33 cellular contexts compared by ENCODE assay signal in the genomic region with DNA sequence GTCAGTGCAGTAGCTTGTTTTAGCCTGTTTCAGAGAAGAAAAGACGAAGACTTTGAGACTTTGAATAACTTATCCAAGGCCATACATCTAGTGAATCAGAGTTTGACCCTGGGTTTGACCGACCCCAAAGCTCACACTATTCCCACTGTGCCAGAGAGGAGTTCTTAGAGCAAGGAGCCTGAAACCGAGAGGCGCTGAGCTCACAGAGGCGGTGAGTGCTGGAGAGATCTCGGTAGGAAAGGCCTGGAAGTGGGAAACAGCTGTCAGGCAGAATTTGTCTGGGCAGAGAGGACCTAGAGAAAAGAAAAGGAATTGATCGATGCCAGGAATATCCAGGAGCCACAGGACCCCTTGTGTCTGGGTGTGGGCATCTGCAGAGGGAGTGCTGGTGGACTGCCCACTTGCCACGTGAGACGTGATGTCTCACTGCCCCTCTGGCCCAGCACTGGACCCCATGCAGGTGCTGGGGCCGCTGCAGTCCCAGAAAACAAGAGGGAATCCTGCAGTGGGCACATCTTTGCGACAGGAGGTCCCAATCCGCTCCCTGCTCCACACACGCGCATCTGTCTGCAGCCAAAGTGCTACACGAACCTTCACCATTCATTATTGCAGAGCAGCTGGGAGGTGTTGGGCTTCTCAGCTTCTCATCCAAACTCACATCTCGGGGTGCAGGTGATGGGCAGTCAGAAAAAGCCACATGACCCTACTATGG. TPM values are rescaled to one million over a fixed set of nuclear protein-coding genes. Genes with fewer than 3 reads are reported as not detected.
DNase-seq lines count a peak whose midpoint lies in the region; FAIRE-seq and TF ChIP-seq lines count a peak whose summit lies in the region.
"Had no signal": no experiment of that assay in that cellular context is flagged by ENCODE, and none has a peak within 500 bp of the region (broad histone marks: within the 10 kb centered on the region; RNA-seq: fewer than 3 reads in every experiment).

No MANE protein-coding gene starts in this region.

- no peaks in the 10 kb centered on the region for H3K27me3 Mint-ChIP-seq in activated T-cell treated with anti-CD3 and anti-CD28 coated beads, Interleukin-2, amount 50 U/mL, for 24 hours
- peaks cover 3% of the 10 kb centered on the region for H3K27me3 Mint-ChIP-seq in nephron (ENCODE audit: low read depth)
- H3K27me3 Mint-ChIP-seq: T-helper 17 cell had no signal

- H3K27ac ChIP-seq in coronary artery: peak overlapping the region in 1 of 2 donors; percentile 35
- H3K27ac ChIP-seq in tibial artery: peak overlapping the region; percentile 69
- H3K27ac ChIP-seq in testis: no peak overlapping the region
- H3K27ac ChIP-seq: adrenal gland, neutrophil, thyroid gland had no signal

- H3K27me3 ChIP-seq in tibial artery: no peaks in the 10 kb centered on the region
- H3K27me3 ChIP-seq in testis: no peaks in the 10 kb centered on the region
- H3K27me3 ChIP-seq: adrenal gland, neutrophil, thyroid gland had no signal

- H3K36me3 ChIP-seq in tibial artery: no peaks in the 10 kb centered on the region
- no peaks in the 10 kb centered on the region for H3K36me3 ChIP-seq in testis (ENCODE audit: low read depth, missing control alignments)
- H3K36me3 ChIP-seq: adrenal gland, neutrophil, thyroid gland had no signal

- 90 to 98% methylated on average over 16 of the region's 16 CpGs for WGBS in testis, 2 donors

- H3K9me3 Mint-ChIP-seq in activated T-cell treated with anti-CD3 and anti-CD28 coated beads, Interleukin-2, amount 50 U/mL, for 24 hours: no peaks in the 10 kb centered on the region
- peaks cover 4% of the 10 kb centered on the region for H3K9me3 Mint-ChIP-seq in nephron
- H3K9me3 Mint-ChIP-seq: stimulated activated memory B cell treated with anti-CD40 and anti-IgM and Interleukin-4, amounts not matched to agents 10 μg/mL and 1 μg/mL and 100 μg/mL, for 72 hours had no signal

- FAIRE-seq in H54 (lab: Jason Lieb, UNC): no peak
- FAIRE-seq: A204.1, colon, islet of Langerhans had no signal

- TF ChIP-seq POLR2A in testis (IDR thresholded peaks at IDR 0.05) (no peak), H54 (IDR thresholded peaks at IDR 0.05; ENCODE audit: low read depth, low read length) (no peak)

- no peak overlapping the region for H3K4me3 ChIP-seq in coronary artery
- no peak overlapping the region for H3K4me3 ChIP-seq in tibial artery
- H3K4me3 ChIP-seq in testis: no peak overlapping the region
- H3K4me3 ChIP-seq: adrenal gland, GM23338, thyroid gland had no signal

- TF ChIP-seq CTCF in coronary artery (IDR thresholded peaks at IDR 0.05): no peak
- TF ChIP-seq CTCF in nephron (IDR thresholded peaks at IDR 0.05; ENCODE audit: unreplicated experiment in 3 of 3): no peak
- TF ChIP-seq CTCF in tibial artery (IDR thresholded peaks at IDR 0.05): no peak
- no peak for TF ChIP-seq CTCF in testis (IDR thresholded peaks at IDR 0.05)

- no peaks in the 10 kb centered on the region for H3K9me3 ChIP-seq in tibial artery
- H3K9me3 ChIP-seq in testis: no peaks in the 10 kb centered on the region
- H3K9me3 ChIP-seq: adrenal gland, neutrophil, SK-N-SH, thyroid gland had no signal

- no peaks in the 10 kb centered on the region for H3K36me3 Mint-ChIP-seq in activated T-cell treated with anti-CD3 and anti-CD28 coated beads, Interleukin-2, amount 50 U/mL, for 24 hours (ENCODE audit: low read depth)
- no peaks in the 10 kb centered on the region for H3K36me3 Mint-ChIP-seq in nephron (ENCODE audit: low read depth)
- H3K36me3 Mint-ChIP-seq: stimulated activated memory B cell treated with anti-CD40 and anti-IgM and Interleukin-4, amounts not matched to agents 10 μg/mL and 1 μg/mL and 100 μg/mL, for 72 hours had no signal

- DNase-seq in activated T-cell treated with anti-CD3 and anti-CD28 coated beads, Interleukin-2, amount 50 U/mL, for 24 hours: peak; percentile 19
- DNase-seq in activated T-cell treated with anti-CD3 and anti-CD28 coated beads for 4 hours: no peak
- peak; percentile 52 for DNase-seq in coronary artery (ENCODE audit: low spot score)
- DNase-seq in tibial artery: peak; percentile 14 to 57
- no peak for DNase-seq in testis
- DNase-seq in H54 (ENCODE audit: insufficient read length, low spot score): no peak
- no peak for DNase-seq in stimulated activated CD4-positive, alpha-beta T cell treated with anti-CD3 and anti-CD28 coated beads, Interleukin-15, amount 100 ng/mL, for 24 hours
- DNase-seq: activated CD4-positive, alpha-beta T cell treated with anti-CD3 and anti-CD28 coated beads, Interleukin-2, amount 50 U/mL, for 1 hour; activated gamma-delta T cell; adrenal gland; AML-193; DMS79; effector memory CD4-positive, alpha-beta T cell; GF-D8; KG1; MM.1S; NCI-H1417; NCI-H2107; NCI-H446; SK-N-SH; stimulated activated CD4-positive, alpha-beta T cell treated with anti-CD3 and anti-CD28 coated beads, Interleukin-4, amount 100 ng/mL, for 1 hour; T-helper 17 cell had no signal

- intact Hi-C loops in tibial artery (cut with DNase I; ENCODE audit: low total_unique reads): loop anchor here (5.0 kb wide), 1 partner anchor 84 kb away; no protein-coding TSS in a partner anchor
- intact Hi-C loops in testis (cut with DNase I; ENCODE audit: low total_unique reads): no loop called here

- no peak overlapping the region for H3K27ac Mint-ChIP-seq in activated T-cell treated with anti-CD3 and anti-CD28 coated beads, Interleukin-2, amount 50 U/mL, for 24 hours
- peak overlapping the region in 2 of 3 experiments; percentile 56 to 71 for H3K27ac Mint-ChIP-seq in nephron
- H3K27ac Mint-ChIP-seq: GM23338; stimulated activated memory B cell treated with anti-CD40 and anti-IgM and Interleukin-4, amounts not matched to agents 10 μg/mL and 1 μg/mL and 100 μg/mL, for 72 hours; T-helper 17 cell had no signal

- H3K4me3 Mint-ChIP-seq in activated T-cell treated with anti-CD3 and anti-CD28 coated beads, Interleukin-2, amount 50 U/mL, for 24 hours: no peak overlapping the region
- no peak overlapping the region for H3K4me3 Mint-ChIP-seq in nephron
- H3K4me3 Mint-ChIP-seq: GM23338; stimulated activated memory B cell treated with anti-CD40 and anti-IgM and Interleukin-4, amounts not matched to agents 10 μg/mL and 1 μg/mL and 100 μg/mL, for 72 hours; T-helper 17 cell had no signal

- peaks cover 0 to 74% (median 49%) of the 10 kb centered on the region in 4 donors for H3K4me1 ChIP-seq in tibial artery
- peaks cover 8% of the 10 kb centered on the region for H3K4me1 ChIP-seq in testis
- H3K4me1 ChIP-seq: adrenal gland had no signal

- no peaks in the 10 kb centered on the region for H3K4me1 Mint-ChIP-seq in activated T-cell treated with anti-CD3 and anti-CD28 coated beads, Interleukin-2, amount 50 U/mL, for 24 hours (ENCODE audit: low read depth)
- peaks cover 64% of the 10 kb centered on the region for H3K4me1 Mint-ChIP-seq in nephron
- H3K4me1 Mint-ChIP-seq: stimulated activated memory B cell treated with anti-CD40 and anti-IgM and Interleukin-4, amounts not matched to agents 10 μg/mL and 1 μg/mL and 100 μg/mL, for 72 hours had no signal

RNA-seq across cellular contexts. Expression of a gene that starts 6.2 kb away (rescaled TPM):
- under 1 TPM; 0.19 to 0.63 TPM for total RNA-seq in testis
- 1.5 TPM for polyA plus RNA-seq in testis (ENCODE audit: insufficient read depth, low read depth, low replicate concordance)
- total RNA-seq: adrenal gland, GM23338, HT1080, lung microvascular endothelial cell, renal cortical epithelial cell, T-helper 17 cell had no signal
- polyA plus RNA-seq: GM23338, SK-N-SH had no signal

RNA-seq across cellular contexts. Expression of a gene that starts 31.6 kb away (rescaled TPM):
- under 1 TPM in 1 of 2 donors, not detected in 1; 0.50 TPM for total RNA-seq in testis
- polyA plus RNA-seq in testis (ENCODE audit: insufficient read depth, low read depth, low replicate concordance): not detected
- total RNA-seq: adrenal gland, GM23338, lung microvascular endothelial cell, renal cortical epithelial cell, T-helper 17 cell, thyroid gland had no signal
- polyA plus RNA-seq: adrenal gland, SK-N-SH had no signal

Comparison
In these comparisons a context has a peak if more than half of its experiments do, and no peak if none do; other contexts are left out.
1. DNase-seq: peak in activated T-cell treated with anti-CD3 and anti-CD28 coated beads, Interleukin-2, amount 50 U/mL, for 24 hours (single experiment), coronary artery (single experiment) and tibial artery (2 of 2); none in activated T-cell treated with anti-CD3 and anti-CD28 coated beads for 4 hours (single experiment), testis (single experiment), H54 (single experiment) and stimulated activated CD4-positive, alpha-beta T cell treated with anti-CD3 and anti-CD28 coated beads, Interleukin-15, amount 100 ng/mL, for 24 hours (single experiment).
2. H3K27ac ChIP-seq: peak in tibial artery (2 of 2); none in testis (0 of 2).